ENCODE assay signal across 1 cellular context in the genomic region with DNA sequence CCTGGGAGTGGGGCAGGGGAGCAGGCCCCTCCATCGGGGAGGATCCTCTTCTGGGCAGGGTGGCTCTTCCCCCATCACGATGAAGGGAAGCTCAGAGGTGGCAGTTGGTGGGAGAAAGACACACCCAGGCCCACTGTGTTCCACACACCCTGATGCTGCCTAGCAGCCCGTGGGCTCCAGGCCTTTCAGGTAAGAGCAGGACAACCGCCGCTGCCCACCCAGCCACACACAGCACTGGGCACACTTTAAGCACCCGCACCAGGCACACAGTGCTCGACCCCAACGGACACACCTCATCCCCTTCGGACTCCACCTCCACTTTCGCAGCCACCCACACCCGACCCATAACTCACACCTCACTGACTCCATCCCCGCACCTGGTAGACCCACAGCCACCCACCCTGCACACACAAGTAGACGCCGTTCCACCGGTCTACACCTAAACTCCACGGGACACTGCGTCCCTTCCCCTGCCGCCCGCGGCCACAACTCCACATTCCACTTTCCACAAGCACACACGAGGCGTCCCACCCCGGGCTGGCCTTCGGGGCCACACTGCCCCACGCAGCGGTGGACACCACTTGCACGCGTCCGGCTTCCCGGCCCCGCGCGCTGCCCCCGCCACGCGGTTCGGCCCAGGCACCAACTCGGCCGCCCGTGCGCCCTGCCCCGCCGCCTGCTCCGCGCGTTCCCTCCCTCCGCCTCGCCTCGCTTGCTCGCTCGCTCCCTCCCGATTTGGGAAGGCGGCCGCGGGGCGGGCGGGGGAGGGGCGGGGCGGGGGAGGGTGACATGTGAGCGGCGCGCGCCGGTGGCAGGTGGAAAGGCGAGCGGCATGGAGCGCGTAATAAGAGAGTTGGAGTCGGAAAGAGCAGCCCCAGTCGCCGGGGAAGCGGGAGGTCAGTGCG.
TF ChIP-seq lines count a peak whose summit lies in the region.

A gene (plus strand): TSS at position 787 of the 905 bp plus-strand sequence. CDS start 307 bp downstream, outside the sequence.

TF ChIP-seq in HEK293, 187 proteins besides CTCF, POLR2A, EP300 and RAD21 (continued from another document):
- TF ChIP-seq, protein P1, sequence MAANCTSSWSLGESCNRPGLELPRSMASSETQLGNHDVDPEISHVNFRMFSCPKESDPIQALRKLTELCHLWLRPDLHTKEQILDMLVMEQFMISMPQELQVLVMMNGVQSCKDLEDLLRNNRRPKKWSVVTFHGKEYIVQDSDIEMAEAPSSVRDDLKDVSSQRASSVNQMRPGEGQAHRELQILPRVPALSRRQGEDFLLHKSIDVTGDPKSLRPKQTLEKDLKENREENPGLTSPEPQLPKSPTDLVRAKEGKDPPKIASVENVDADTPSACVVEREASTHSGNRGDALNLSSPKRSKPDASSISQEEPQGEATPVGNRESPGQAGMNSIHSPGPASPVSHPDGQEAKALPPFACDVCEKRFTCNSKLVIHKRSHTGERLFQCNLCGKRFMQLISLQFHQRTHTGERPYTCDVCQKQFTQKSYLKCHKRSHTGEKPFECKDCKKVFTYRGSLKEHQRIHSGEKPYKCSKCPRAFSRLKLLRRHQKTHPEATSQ (tag by site-specific recombination; IDR thresholded peaks at IDR 0.05): peak; percentile 79; the same call in 1 of the 2 replicates
- TF ChIP-seq, protein P2, sequence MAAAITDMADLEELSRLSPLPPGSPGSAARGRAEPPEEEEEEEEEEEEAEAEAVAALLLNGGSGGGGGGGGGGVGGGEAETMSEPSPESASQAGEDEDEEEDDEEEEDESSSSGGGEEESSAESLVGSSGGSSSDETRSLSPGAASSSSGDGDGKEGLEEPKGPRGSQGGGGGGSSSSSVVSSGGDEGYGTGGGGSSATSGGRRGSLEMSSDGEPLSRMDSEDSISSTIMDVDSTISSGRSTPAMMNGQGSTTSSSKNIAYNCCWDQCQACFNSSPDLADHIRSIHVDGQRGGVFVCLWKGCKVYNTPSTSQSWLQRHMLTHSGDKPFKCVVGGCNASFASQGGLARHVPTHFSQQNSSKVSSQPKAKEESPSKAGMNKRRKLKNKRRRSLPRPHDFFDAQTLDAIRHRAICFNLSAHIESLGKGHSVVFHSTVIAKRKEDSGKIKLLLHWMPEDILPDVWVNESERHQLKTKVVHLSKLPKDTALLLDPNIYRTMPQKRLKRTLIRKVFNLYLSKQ (tag by site-specific recombination; IDR thresholded peaks at IDR 0.05; ENCODE audit: borderline replicate concordance): no peak
- no peak for TF ChIP-seq ZNF248 (tag by site-specific recombination; IDR thresholded peaks at IDR 0.05)
- TF ChIP-seq, protein P3, sequence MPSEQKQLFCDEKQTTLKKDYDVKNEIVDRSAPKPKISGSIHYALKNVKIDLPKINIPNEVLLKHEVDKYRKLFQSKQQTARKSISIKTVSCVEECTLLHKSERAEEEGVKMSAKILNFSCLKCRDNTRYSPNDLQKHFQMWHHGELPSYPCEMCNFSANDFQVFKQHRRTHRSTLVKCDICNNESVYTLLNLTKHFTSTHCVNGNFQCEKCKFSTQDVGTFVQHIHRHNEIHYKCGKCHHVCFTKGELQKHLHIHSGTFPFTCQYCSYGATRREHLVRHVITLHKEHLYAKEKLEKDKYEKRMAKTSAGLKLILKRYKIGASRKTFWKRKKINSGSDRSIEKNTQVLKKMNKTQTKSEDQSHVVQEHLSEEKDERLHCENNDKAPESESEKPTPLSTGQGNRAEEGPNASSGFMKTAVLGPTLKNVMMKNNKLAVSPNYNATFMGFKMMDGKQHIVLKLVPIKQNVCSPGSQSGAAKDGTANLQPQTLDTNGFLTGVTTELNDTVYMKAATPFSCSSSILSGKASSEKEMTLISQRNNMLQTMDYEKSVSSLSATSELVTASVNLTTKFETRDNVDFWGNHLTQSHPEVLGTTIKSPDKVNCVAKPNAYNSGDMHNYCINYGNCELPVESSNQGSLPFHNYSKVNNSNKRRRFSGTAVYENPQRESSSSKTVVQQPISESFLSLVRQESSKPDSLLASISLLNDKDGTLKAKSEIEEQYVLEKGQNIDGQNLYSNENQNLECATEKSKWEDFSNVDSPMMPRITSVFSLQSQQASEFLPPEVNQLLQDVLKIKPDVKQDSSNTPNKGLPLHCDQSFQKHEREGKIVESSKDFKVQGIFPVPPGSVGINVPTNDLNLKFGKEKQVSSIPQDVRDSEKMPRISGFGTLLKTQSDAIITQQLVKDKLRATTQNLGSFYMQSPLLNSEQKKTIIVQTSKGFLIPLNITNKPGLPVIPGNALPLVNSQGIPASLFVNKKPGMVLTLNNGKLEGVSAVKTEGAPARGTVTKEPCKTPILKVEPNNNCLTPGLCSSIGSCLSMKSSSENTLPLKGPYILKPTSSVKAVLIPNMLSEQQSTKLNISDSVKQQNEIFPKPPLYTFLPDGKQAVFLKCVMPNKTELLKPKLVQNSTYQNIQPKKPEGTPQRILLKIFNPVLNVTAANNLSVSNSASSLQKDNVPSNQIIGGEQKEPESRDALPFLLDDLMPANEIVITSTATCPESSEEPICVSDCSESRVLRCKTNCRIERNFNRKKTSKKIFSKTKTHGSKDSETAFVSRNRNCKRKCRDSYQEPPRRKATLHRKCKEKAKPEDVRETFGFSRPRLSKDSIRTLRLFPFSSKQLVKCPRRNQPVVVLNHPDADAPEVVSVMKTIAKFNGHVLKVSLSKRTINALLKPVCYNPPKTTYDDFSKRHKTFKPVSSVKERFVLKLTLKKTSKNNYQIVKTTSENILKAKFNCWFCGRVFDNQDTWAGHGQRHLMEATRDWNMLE (tag by site-specific recombination; conservative IDR thresholded peaks at IDR 0.05; ENCODE audit: low read depth): no peak
- peak; percentile 25 for TF ChIP-seq SP2 (tag by site-specific recombination; IDR thresholded peaks at IDR 0.05)
